In genomic region chrX:153554519-153555167, GRCh38 we compare ENCODE assay signal across 8 cellular contexts. TPM values are rescaled to one million over a fixed set of nuclear protein-coding genes. Genes with fewer than 3 reads are reported as not detected.
DNase-seq lines count a peak whose midpoint lies in the region; TF ChIP-seq lines count a peak whose summit lies in the region.

No MANE protein-coding gene starts in this region.

- no peak overlapping the region for H3K27ac Mint-ChIP-seq in type B pancreatic cell

- no peak overlapping the region for H3K27ac ChIP-seq in osteoblast (ENCODE audit: low read depth, low read length)

- CTCF ChIA-PET in HEK293T (lab: Yijun Ruan, JAX): interaction anchor here (0.6 to 1.7 kb wide), 11 partner anchors 9 to 565 kb away, joined by 3 to 10 read pairs (median 3); partner anchors contain the start of gene DUSP9

- H3K27me3 Mint-ChIP-seq in type B pancreatic cell: no peaks in the 10 kb centered on the region

- no peak overlapping the region for H3K4me2 ChIP-seq in osteoblast (ENCODE audit: insufficient read depth, low read length)

- H3K4me3 Mint-ChIP-seq in type B pancreatic cell: no peak overlapping the region

- H3K9me3 ChIP-seq in osteoblast (ENCODE audit: low read depth, low read length): no peaks in the 10 kb centered on the region

- no peak overlapping the region for H3K4me3 ChIP-seq in osteoblast (ENCODE audit: insufficient read depth, low read length)

- H3K36me3 ChIP-seq in osteoblast (ENCODE audit: insufficient read depth, low read length): no peaks in the 10 kb centered on the region

- H2AFZ ChIP-seq in osteoblast (ENCODE audit: low read length): no peak overlapping the region

- H4K20me1 ChIP-seq in osteoblast (ENCODE audit: insufficient read depth, low read length): no peaks in the 10 kb centered on the region

- DNase-seq in COLO829 (ENCODE audit: low spot score): peak; percentile 34
- peak; percentile 81 for DNase-seq in HEK293T (ENCODE audit: extremely low spot score)
- peak; percentile 70 for DNase-seq in RKO (ENCODE audit: low spot score)
- peak; percentile 15 to 29 for DNase-seq in activated T-helper 1 cell treated with anti-CD3 and anti-CD28 coated beads, Interleukin-2, amount 50 U/mL, for 16 hours (ENCODE audit: low read depth in 1 of 2, low spot score in 1 of 2)
- DNase-seq in fibroblast of the conjunctiva (ENCODE audit: low read depth): peak; percentile 17
- peak; percentile 98 for DNase-seq in osteoblast (ENCODE audit: insufficient read length, low spot score, missing footprints)
- DNase-seq in type B pancreatic cell (ENCODE audit: extremely low spot score, unreplicated experiment): no peak
- DNase-seq in cortex of kidney (lab: John Stamatoyannopoulos, UW): no peak

- peak; percentile 73 for TF ChIP-seq CTCF in osteoblast (IDR thresholded peaks at IDR 0.05; ENCODE audit: extremely low read depth, low read depth, low read length)
- TF ChIP-seq CTCF in type B pancreatic cell (conservative IDR thresholded peaks at IDR 0.05): peak; percentile 76

- H3K27me3 ChIP-seq in osteoblast (ENCODE audit: insufficient read depth, low read length): peaks cover 18% of the 10 kb centered on the region

- no peaks in the 10 kb centered on the region for H3K4me1 ChIP-seq in osteoblast (ENCODE audit: insufficient read depth, low read length)

- POLR2A ChIA-PET in HEK293T (lab: Yijun Ruan, JAX): no interaction called here

- H3K9me3 Mint-ChIP-seq in type B pancreatic cell: no peaks in the 10 kb centered on the region

- no peaks in the 10 kb centered on the region for H3K79me2 ChIP-seq in osteoblast (ENCODE audit: insufficient read depth, low read length)

- no peaks in the 10 kb centered on the region for H3K4me1 Mint-ChIP-seq in type B pancreatic cell (ENCODE audit: unreplicated experiment)

- no peaks in the 10 kb centered on the region for H3K36me3 Mint-ChIP-seq in type B pancreatic cell

TF ChIP-seq in HEK293T, 16 proteins besides CTCF, POLR2A, EP300 and RAD21:
- TF ChIP-seq L3MBTL2 (conservative IDR thresholded peaks at IDR 0.05) (no peak), CTBP1 (IDR thresholded peaks at IDR 0.05; ENCODE audit: borderline replicate concordance) (no peak), FOXA1 (IDR thresholded peaks at IDR 0.05) (no peak), ARNT (IDR thresholded peaks at IDR 0.05) (no peak)

RNA-seq across cellular contexts. Expression of gene ATP2B3, which starts 37.2 kb away (rescaled TPM):
- under 0.01 TPM in 1 of 2 replicates, not detected in the other for total RNA-seq in osteoblast
- 0.26 and 0.43 TPM in 2 replicates for total RNA-seq in type B pancreatic cell (ENCODE audit: low replicate concordance)

RNA-seq across cellular contexts. Expression of gene CCNQ, which starts 44.3 kb away (rescaled TPM):
- 29.3 and 33.0 TPM in 2 replicates for total RNA-seq in osteoblast
- total RNA-seq in type B pancreatic cell (ENCODE audit: low replicate concordance): 19.0 and 19.9 TPM in 2 replicates

RNA-seq across cellular contexts. Expression of gene BGN, which starts 59.9 kb away (rescaled TPM):
- 139 and 210 TPM in 2 replicates for total RNA-seq in osteoblast
- 2.7 and 29.6 TPM in 2 replicates for total RNA-seq in type B pancreatic cell (ENCODE audit: low replicate concordance)

Comparison
In these comparisons a context has a peak if more than half of its experiments do, and no peak if none do; other contexts are left out.
1. DNase-seq: peak in COLO829 (single experiment), HEK293T (single experiment), RKO (single experiment), activated T-helper 1 cell treated with anti-CD3 and anti-CD28 coated beads, Interleukin-2, amount 50 U/mL, for 16 hours (2 of 2), fibroblast of the conjunctiva (single experiment) and osteoblast (single experiment); none in type B pancreatic cell (single experiment) and cortex of kidney (single experiment).